35 cellular contexts compared by ENCODE assay signal in genomic region chr12:9109213-9109522, GRCh38. TPM values are rescaled to one million over a fixed set of nuclear protein-coding genes. Genes with fewer than 3 reads are reported as not detected.
A peak's percentile ranks its signal among the peaks of the same experiment; 100 is the strongest.
DNase-seq lines count a peak whose midpoint lies in the region; ATAC-seq, FAIRE-seq and TF ChIP-seq lines count a peak whose summit lies in the region.
"Had no signal": no experiment of that assay in that cellular context is flagged by ENCODE, and none has a peak within 500 bp of the region (broad histone marks: within the 10 kb centered on the region; RNA-seq: fewer than 3 reads in every experiment).

No MANE protein-coding gene starts in this region.

- H3K4me3 ChIP-seq in HepG2 (replicated peaks in 1 of 3; ENCODE audit: insufficient read depth in 1 of 3, low read depth in 2 of 3, low read length in 3 of 3) (no peak overlapping the region), right lobe of liver (no peak overlapping the region)
- H3K4me3 ChIP-seq: A549; BLaER1; BLaER1 treated with 17β-estradiol and CSF1 and Interleukin-3, amounts not matched to agents 10 nM and 100 nM had no signal

- H3K36me3 Mint-ChIP-seq in activated CD4-positive, alpha-beta T cell treated with anti-CD3 and anti-CD28 coated beads, Interleukin-2, amount 10 ng/mL, durations not matched to agents 24 days and 14 days (ENCODE audit: low read depth) = no peaks in the 10 kb centered on the region
- H3K36me3 Mint-ChIP-seq: CD14-positive monocyte; CD4-positive, CD25-positive, alpha-beta regulatory T cell had no signal

- no peak for FAIRE-seq in HepG2 (lab: Jason Lieb, UNC)
- FAIRE-seq: A204.1, A549, D721Med had no signal

- 100% methylated on average over 1 of the region's 1 CpG for WGBS in HepG2 (ENCODE audit: low lambda C conversion rate)
- 81% methylated on average over 1 of the region's 1 CpG for WGBS in right lobe of liver (ENCODE audit: insufficient coverage, low coverage, low lambda C conversion rate, missing lambda C conversion rate)

- in situ Hi-C loops in HepG2 (cut with HindIII; ENCODE audit: extremely low pct_ligation_motif_present, low pct_unique_long_range_greater_than_20kb) = no loop called here

- H3K4me1 Mint-ChIP-seq in activated CD4-positive, alpha-beta T cell treated with anti-CD3 and anti-CD28 coated beads, Interleukin-2, amount 10 ng/mL, durations not matched to agents 24 days and 14 days = no peaks in the 10 kb centered on the region
- H3K4me1 Mint-ChIP-seq: B cell; CD14-positive monocyte; CD4-positive, CD25-positive, alpha-beta regulatory T cell had no signal

- peaks cover 28% of the 10 kb centered on the region for H3K79me2 ChIP-seq in HepG2 (ENCODE audit: insufficient read depth, low read length)

- no peak for ATAC-seq in HepG2
- ATAC-seq in right lobe of liver = no peak
- ATAC-seq: A549; CD8-positive, alpha-beta T cell had no signal

- H3K4me1 ChIP-seq in HepG2 (ENCODE audit: insufficient read depth, low read length) = peaks cover 58% of the 10 kb centered on the region
- H3K4me1 ChIP-seq in right lobe of liver = peaks cover 0 to 16% (median 7%) of the 10 kb centered on the region in 4 donors
- H3K4me1 ChIP-seq: A549, BE2C, BLaER1 had no signal

- intact Hi-C loops in activated CD4-positive, alpha-beta T cell treated with anti-CD3 and anti-CD28 coated beads, Interleukin-2, amount 10 ng/mL, durations not matched to agents 24 days and 14 days (cut with micrococcal nuclease) = no loop called here
- intact Hi-C loops in HepG2 (cut with micrococcal nuclease; ENCODE audit: unreplicated experiment) = no loop called here
- intact Hi-C loops in right lobe of liver (cut with DNase I) = loop anchor here in 1 of 2 donors (10.0 kb wide), 1 partner anchor 46 kb away; no protein-coding TSS in a partner anchor

- no peaks in the 10 kb centered on the region for H3K9me3 ChIP-seq in HepG2 (ENCODE audit: low read length)
- H3K9me3 ChIP-seq in right lobe of liver = no peaks in the 10 kb centered on the region
- H3K9me3 ChIP-seq: A549; BE2C; BLaER1; BLaER1 treated with 17β-estradiol and CSF1 and Interleukin-3, amounts not matched to agents 10 nM and 100 nM; Caco-2 had no signal

- BruUV-seq in HepG2 (replicated peaks; lab: Mats Ljungman, UMichigan) = no TSS peak

- TF ChIP-seq POLR2A in HepG2 (IDR thresholded peaks at IDR 0.05; ENCODE audit: insufficient read depth in 1 of 2, low read depth in 2 of 2, low read length in 2 of 2) = peak in 1 of 2 experiments; percentile 32; a peak in 1 of 4 replicates
- no peak for TF ChIP-seq POLR2A in right lobe of liver (IDR thresholded peaks at IDR 0.05)

- no peak for TF ChIP-seq RAD21 in HepG2 (CRISPR knock-in tag; IDR thresholded peaks at IDR 0.05)

- DNase-seq in activated CD4-positive, alpha-beta T cell treated with anti-CD3 and anti-CD28 coated beads, Interleukin-2, amount 10 ng/mL, durations not matched to agents 24 days and 14 days = peak; percentile 8
- no peak for DNase-seq in activated CD4-positive, alpha-beta T cell treated with anti-CD3 and anti-CD28 coated beads, Interleukin-2, amount 50 U/mL, for 1 hour
- no peak for DNase-seq in HepG2 (ENCODE audit: low spot score)
- DNase-seq in right lobe of liver = no peak
- DNase-seq: 8988T; ACHN; AML-193; BE2C; C1 segment of cervical spinal cord; Caco-2; Calu3; CD4-positive, alpha-beta memory T cell; CD4-positive, alpha-beta T cell; CD4-positive, CD25-positive, alpha-beta regulatory T cell; CD8-positive, alpha-beta memory T cell; CD8-positive, alpha-beta T cell; COR-L47; DMS 273 treated with DMSO at 0.1 percent for 48 hours; DMS153; DMS53; DMS79; DMS79 treated with DMSO at 0.1 percent for 48 hours; DND-41; EL had no signal

- H3K36me3 ChIP-seq in HepG2 (replicated peaks in 1 of 2; ENCODE audit: control insufficient read depth in 1 of 2, insufficient read depth in 2 of 2, low read length in 2 of 2) (peaks cover 30 to 74% of the 10 kb centered on the region in 2 experiments), right lobe of liver (peaks cover 11 to 96% (median 53%) of the 10 kb centered on the region in 4 donors)
- H3K36me3 ChIP-seq: BE2C, BLaER1 had no signal

- H3K27me3 ChIP-seq in HepG2 (ENCODE audit: control insufficient read depth in 1 of 2, insufficient read depth in 2 of 2, low read length in 2 of 2) (no peaks in the 10 kb centered on the region), right lobe of liver (no peaks in the 10 kb centered on the region)
- H3K27me3 ChIP-seq: BE2C; BLaER1; BLaER1 treated with 17β-estradiol and CSF1 and Interleukin-3, amounts not matched to agents 10 nM and 100 nM had no signal

- peak overlapping the region; percentile 9 for H3K27ac ChIP-seq in HepG2 (ENCODE audit: extremely low read length, insufficient read depth, low read length)
- H3K27ac ChIP-seq in right lobe of liver = no peak overlapping the region
- H3K27ac ChIP-seq: 22Rv1; A549; BLaER1; BLaER1 treated with 17β-estradiol and CSF1 and Interleukin-3, amounts not matched to agents 10 nM and 100 nM; C4-2B had no signal

- CTCF ChIA-PET in HepG2 (lab: Yijun Ruan, JAX; ENCODE audit: low intra/inter-chr PET ratio, low total read pairs) = no interaction called here

- POLR2A ChIA-PET in HepG2 (lab: Yijun Ruan, JAX) = no interaction called here

- TF ChIP-seq CTCF in HepG2 (CRISPR knock-in tag; IDR thresholded peaks at IDR 0.05) (no peak), right lobe of liver (IDR thresholded peaks at IDR 0.05) (no peak)

- TF ChIP-seq EP300 in HepG2 (IDR thresholded peaks at IDR 0.05; ENCODE audit: low read depth in 2 of 2, low read length in 2 of 2) (no peak), HepG2 (CRISPR knock-in tag; IDR thresholded peaks at IDR 0.05; ENCODE audit: borderline replicate concordance) (no peak)

- H2AFZ ChIP-seq in HepG2 (ENCODE audit: low read length) = no peak overlapping the region

- H3K4me3 Mint-ChIP-seq in activated CD4-positive, alpha-beta T cell treated with anti-CD3 and anti-CD28 coated beads, Interleukin-2, amount 10 ng/mL, durations not matched to agents 24 days and 14 days = no peak overlapping the region
- H3K4me3 Mint-ChIP-seq: B cell; CD14-positive monocyte; CD4-positive, alpha-beta memory T cell; CD4-positive, alpha-beta T cell; CD4-positive, CD25-positive, alpha-beta regulatory T cell; CD8-positive, alpha-beta memory T cell; CD8-positive, alpha-beta T cell had no signal

- H3K9ac ChIP-seq in HepG2 (ENCODE audit: insufficient read depth, low read depth, low read length) = no peak overlapping the region
- H3K9ac ChIP-seq: BLaER1; BLaER1 treated with 17β-estradiol and CSF1 and Interleukin-3, amounts not matched to agents 10 nM and 100 nM had no signal

- H3K4me2 ChIP-seq in HepG2 (ENCODE audit: low read depth, low read length) = no peak overlapping the region
- H3K4me2 ChIP-seq: A549; BLaER1; BLaER1 treated with 17β-estradiol and CSF1 and Interleukin-3, amounts not matched to agents 10 nM and 100 nM had no signal

- H4K20me1 ChIP-seq in HepG2 (ENCODE audit: insufficient read depth, low read length) = peaks cover 51% of the 10 kb centered on the region
- H4K20me1 ChIP-seq: BLaER1; BLaER1 treated with 17β-estradiol and CSF1 and Interleukin-3, amounts not matched to agents 10 nM and 100 nM had no signal

- H3K9me3 Mint-ChIP-seq in activated CD4-positive, alpha-beta T cell treated with anti-CD3 and anti-CD28 coated beads, Interleukin-2, amount 10 ng/mL, durations not matched to agents 24 days and 14 days = no peaks in the 10 kb centered on the region
- H3K9me3 Mint-ChIP-seq: CD14-positive monocyte; CD4-positive, alpha-beta memory T cell; CD4-positive, alpha-beta T cell; CD4-positive, CD25-positive, alpha-beta regulatory T cell; CD8-positive, alpha-beta memory T cell; CD8-positive, alpha-beta T cell had no signal

- no peaks in the 10 kb centered on the region for H3K27me3 Mint-ChIP-seq in activated CD4-positive, alpha-beta T cell treated with anti-CD3 and anti-CD28 coated beads, Interleukin-2, amount 10 ng/mL, durations not matched to agents 24 days and 14 days
- H3K27me3 Mint-ChIP-seq: CD4-positive, alpha-beta memory T cell; CD4-positive, alpha-beta T cell; CD4-positive, CD25-positive, alpha-beta regulatory T cell; CD8-positive, alpha-beta memory T cell had no signal

- H3K27ac Mint-ChIP-seq in activated CD4-positive, alpha-beta T cell treated with anti-CD3 and anti-CD28 coated beads, Interleukin-2, amount 10 ng/mL, durations not matched to agents 24 days and 14 days = no peak overlapping the region
- H3K27ac Mint-ChIP-seq: B cell; CD14-positive monocyte; CD4-positive, alpha-beta T cell; CD8-positive, alpha-beta T cell had no signal

TF ChIP-seq in HepG2, 621 proteins besides CTCF, POLR2A, EP300 and RAD21 (continues in another document):
- TF ChIP-seq PAF1 (CRISPR knock-in tag; IDR thresholded peaks at IDR 0.05) = peak; percentile 93
- no peak for TF ChIP-seq JUNB (CRISPR knock-in tag; IDR thresholded peaks at IDR 0.05; ENCODE audit: borderline replicate concordance)
- TF ChIP-seq RFXANK (CRISPR knock-in tag; IDR thresholded peaks at IDR 0.05) = no peak
- TF ChIP-seq AGO2 (optimal IDR thresholded peaks at IDR 0.05; ENCODE audit: low read depth, low read length) = peak; percentile 83

RNA-seq across cellular contexts. Expression of gene A2M, which starts 6.6 kb away (rescaled TPM):
- total RNA-seq in activated CD4-positive, alpha-beta T cell treated with anti-CD3 and anti-CD28 coated beads, Interleukin-2, amount 10 ng/mL, durations not matched to agents 24 days and 14 days = not detected in 2 replicates
- 1,675 and 2,807 TPM in 2 replicates for total RNA-seq in HepG2 (2016; rRNA removed; fragmentation: Illumina TruSeq; extraction: Trizol)
- total RNA-seq in HepG2 (2016; cell fraction: cytosol; rRNA removed; fragmentation: Illumina TruSeq; extraction: Trizol; ENCODE audit: low read depth) = 234 and 270 TPM in 2 replicates
- total RNA-seq in HepG2 (2016; cell fraction: insoluble cytoplasmic fraction; rRNA removed; fragmentation: Illumina TruSeq; extraction: Trizol) = 1,476 and 2,691 TPM in 2 replicates
- total RNA-seq in HepG2 (2016; cell fraction: membrane; rRNA removed; fragmentation: Illumina TruSeq; extraction: Trizol) = 813 and 957 TPM in 2 replicates
- total RNA-seq in HepG2 (2016; cell fraction: nucleus; rRNA removed; fragmentation: Illumina TruSeq; extraction: Trizol) = 2,507 and 2,973 TPM in 2 replicates
- 6,551 and 8,760 TPM in 2 replicates for polyA plus RNA-seq in HepG2 (2011; rRNA removed)
- 4,485 and 9,624 TPM in 2 replicates for polyA plus RNA-seq in HepG2 (2011; cell fraction: cytosol; rRNA removed)
- 2,489 and 3,325 TPM in 2 replicates for polyA plus RNA-seq in HepG2 (2011; cell fraction: nucleus; rRNA removed)
- polyA plus RNA-seq in HepG2 (2012) = 4,336 and 6,335 TPM in 2 replicates
- polyA plus RNA-seq in HepG2 (2016; cell fraction: cytosol; fragmentation: Illumina TruSeq; extraction: Trizol; ENCODE audit: low read depth) = 214 and 262 TPM in 2 replicates
- 1,149 and 1,250 TPM in 2 replicates for polyA plus RNA-seq in HepG2 (2016; cell fraction: insoluble cytoplasmic fraction; fragmentation: Illumina TruSeq; extraction: Trizol; ENCODE audit: low read depth)
- 465 and 618 TPM in 2 replicates for polyA plus RNA-seq in HepG2 (2016; cell fraction: membrane; fragmentation: Illumina TruSeq; extraction: Trizol; ENCODE audit: low read depth)
- 2,564 and 2,683 TPM in 2 replicates for polyA plus RNA-seq in HepG2 (2016; cell fraction: nucleus; fragmentation: Illumina TruSeq; extraction: Trizol; ENCODE audit: insufficient read depth, low read depth)
- polyA minus RNA-seq in HepG2 (2011; rRNA and poly(A)+ RNA removed; ENCODE audit: low replicate concordance) = 3.9 and 4,519 TPM in 2 replicates
- 3,071 and 7,219 TPM in 2 replicates for polyA minus RNA-seq in HepG2 (2011; cell fraction: cytosol; rRNA and poly(A)+ RNA removed)
- polyA minus RNA-seq in HepG2 (2011; cell fraction: nucleus; rRNA and poly(A)+ RNA removed) = 2,321 and 4,395 TPM in 2 replicates
- 1,000 to 10,000 TPM in 5 of 6 experiments, 100 to 1,000 TPM in 1; 978 to 3,352 (median 2,507) TPM for total RNA-seq in right lobe of liver
- total RNA-seq: A172; B cell; Calu3; CD4-positive, alpha-beta T cell; CD4-positive, CD25-positive, alpha-beta regulatory T cell; CD8-positive, alpha-beta T cell; Daoy had no signal
- polyA plus RNA-seq: A549; CD4-positive, CD25-positive, alpha-beta regulatory T cell had no signal

Comparison
In these comparisons a context has a peak if more than half of its experiments do, and no peak if none do; other contexts are left out.
1. RNA of gene A2M, which starts 6.6 kb away (total RNA-seq): 234 to 2,973 TPM in HepG2 and 978 to 3,352 TPM in right lobe of liver; not detected in activated CD4-positive, alpha-beta T cell treated with anti-CD3 and anti-CD28 coated beads, Interleukin-2, amount 10 ng/mL, durations not matched to agents 24 days and 14 days; every median in the first group is over 100 times any median in the second.